Comparison of ENCODE assay signal across 14 cellular contexts in the genomic region with DNA sequence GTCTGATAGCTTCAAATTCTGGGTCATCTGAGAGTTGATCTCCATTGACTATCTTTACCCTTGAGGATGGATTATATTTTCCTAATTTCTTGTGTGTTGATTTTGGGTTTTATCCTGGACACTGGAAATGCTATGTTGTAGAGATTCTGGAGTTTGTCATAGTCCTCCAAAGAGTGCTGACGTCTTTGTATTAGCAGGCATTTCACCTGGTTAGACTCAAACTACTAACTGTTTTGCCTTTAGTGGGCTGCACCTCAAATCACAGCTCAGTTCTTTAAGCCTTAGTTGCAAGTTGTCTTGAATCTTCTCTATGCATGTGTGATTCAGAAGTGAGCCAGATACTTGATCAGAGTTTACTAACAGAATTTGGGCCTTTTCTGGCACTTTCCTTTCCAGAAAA.
DNase-seq lines count a peak whose midpoint lies in the region; ATAC-seq and TF ChIP-seq lines count a peak whose summit lies in the region.
"Had no signal": no experiment of that assay in that cellular context is flagged by ENCODE, and none has a peak within 500 bp of the region (broad histone marks: within the 10 kb centered on the region; RNA-seq: fewer than 3 reads in every experiment).

No MANE protein-coding gene starts in this region.

- H3K9ac ChIP-seq in OCI-LY3 (ENCODE audit: low read length) (no peak overlapping the region), stomach smooth muscle (ENCODE audit: low read length in 2 of 2) (no peak overlapping the region), neural progenitor cell (no peak overlapping the region)
- H3K9ac ChIP-seq: GM23248 had no signal

- peaks cover 4% of the 10 kb centered on the region for H3K36me3 Mint-ChIP-seq in dendritic cell treated with granulocyte-macrophage colony-stimulating factor and Interleukin-4, amounts not matched to agents 40 ng/mL and 50 ng/mL, for 4 days (ENCODE audit: low read depth)
- H3K36me3 Mint-ChIP-seq in neural progenitor cell: peaks cover 5% of the 10 kb centered on the region
- H3K36me3 Mint-ChIP-seq: CD4-positive, CD25-positive, alpha-beta regulatory T cell had no signal

- H3K27me3 ChIP-seq in OCI-LY3 (ENCODE audit: low read depth, low read length) (no peaks in the 10 kb centered on the region), neutrophil (no peaks in the 10 kb centered on the region), stomach smooth muscle (ENCODE audit: control insufficient read depth in 1 of 2, insufficient read depth in 2 of 2, low read length in 2 of 2) (no peaks in the 10 kb centered on the region), neural progenitor cell (no peaks in the 10 kb centered on the region), foreskin keratinocyte (no peaks in the 10 kb centered on the region)

- no peak for ATAC-seq in foreskin keratinocyte
- ATAC-seq: GM12878, HCT116, HepG2 had no signal

- no peaks in the 10 kb centered on the region for H3K9me3 Mint-ChIP-seq in dendritic cell treated with granulocyte-macrophage colony-stimulating factor and Interleukin-4, amounts not matched to agents 40 ng/mL and 50 ng/mL, for 4 days
- peaks cover 5% of the 10 kb centered on the region for H3K9me3 Mint-ChIP-seq in neural progenitor cell

- DNase-seq in neural progenitor cell (ENCODE audit: low spot score) (no peak), RPMI8226 (no peak), foreskin keratinocyte (no peak)
- DNase-seq: Calu3; CD4-positive, CD25-positive, alpha-beta regulatory T cell; DMS 273 treated with DMSO at 0.1 percent for 48 hours; GM23248 had no signal

- no peak overlapping the region for H3K4me3 Mint-ChIP-seq in dendritic cell treated with granulocyte-macrophage colony-stimulating factor and Interleukin-4, amounts not matched to agents 40 ng/mL and 50 ng/mL, for 4 days
- H3K4me3 Mint-ChIP-seq in neural progenitor cell: no peak overlapping the region

- H3K36me3 ChIP-seq in OCI-LY3 (replicated peaks; ENCODE audit: low read depth, low read length): no peaks in the 10 kb centered on the region
- H3K36me3 ChIP-seq in neutrophil: no peaks in the 10 kb centered on the region
- H3K36me3 ChIP-seq in stomach smooth muscle (ENCODE audit: control insufficient read depth in 2 of 2, insufficient read depth in 2 of 2, low read length in 2 of 2): no peaks in the 10 kb centered on the region
- H3K36me3 ChIP-seq in neural progenitor cell: no peaks in the 10 kb centered on the region

- TF ChIP-seq CTCF in OCI-LY3 (IDR thresholded peaks at IDR 0.05; ENCODE audit: low read depth, low read length) (no peak), neutrophil (IDR thresholded peaks at IDR 0.05) (no peak), neural progenitor cell (IDR thresholded peaks at IDR 0.05) (no peak), foreskin keratinocyte (conservative IDR thresholded peaks at IDR 0.05) (no peak)

- intact Hi-C loops in dendritic cell treated with granulocyte-macrophage colony-stimulating factor and Interleukin-4, amounts not matched to agents 40 ng/mL and 50 ng/mL, for 4 days (cut with micrococcal nuclease): no loop called here

- peaks cover 69% of the 10 kb centered on the region for H3K4me1 ChIP-seq in OCI-LY3 (ENCODE audit: low read length)
- H3K4me1 ChIP-seq in neutrophil (ENCODE audit: control insufficient read depth in 1 of 2, insufficient read depth in 1 of 2, low read depth in 1 of 2, low read length in 1 of 2): peaks cover 30 to 39% of the 10 kb centered on the region in 2 experiments
- H3K4me1 ChIP-seq in stomach smooth muscle (ENCODE audit: control insufficient read depth, insufficient read depth, low read length): peaks cover 58% of the 10 kb centered on the region
- H3K4me1 ChIP-seq in neural progenitor cell: peaks cover 38% of the 10 kb centered on the region
- H3K4me1 ChIP-seq in foreskin keratinocyte: no peaks in the 10 kb centered on the region

- H2AFZ ChIP-seq in OCI-LY3 (ENCODE audit: low read depth, low read length) (no peak overlapping the region), neural progenitor cell (replicated peaks) (no peak overlapping the region)
- H2AFZ ChIP-seq: GM23248 had no signal

- peak overlapping the region; percentile 92 for H3K27ac Mint-ChIP-seq in dendritic cell treated with granulocyte-macrophage colony-stimulating factor and Interleukin-4, amounts not matched to agents 40 ng/mL and 50 ng/mL, for 4 days
- no peak overlapping the region for H3K27ac Mint-ChIP-seq in neural progenitor cell

- H3K4me3 ChIP-seq in OCI-LY3 (ENCODE audit: low read length) (no peak overlapping the region), neutrophil (ENCODE audit: low read depth in 1 of 2, low read length in 1 of 2) (no peak overlapping the region), stomach smooth muscle (ENCODE audit: low read length in 2 of 2) (no peak overlapping the region), neural progenitor cell (no peak overlapping the region)
- H3K4me3 ChIP-seq: GM12878, GM23248 had no signal

- H3K4me1 Mint-ChIP-seq in dendritic cell treated with granulocyte-macrophage colony-stimulating factor and Interleukin-4, amounts not matched to agents 40 ng/mL and 50 ng/mL, for 4 days (ENCODE audit: low read depth): peaks cover 64% of the 10 kb centered on the region
- peaks cover 54% of the 10 kb centered on the region for H3K4me1 Mint-ChIP-seq in neural progenitor cell

- H3K27ac ChIP-seq in OCI-LY3 (ENCODE audit: low read length): peak overlapping the region; percentile 98
- H3K27ac ChIP-seq in neutrophil: peak overlapping the region; percentile 92
- H3K27ac ChIP-seq in stomach smooth muscle (ENCODE audit: low read length): peak overlapping the region; percentile 69
- H3K27ac ChIP-seq in neural progenitor cell: no peak overlapping the region
- no peak overlapping the region for H3K27ac ChIP-seq in foreskin keratinocyte
- H3K27ac ChIP-seq: GM23248 had no signal

- H4K20me1 ChIP-seq in OCI-LY3 (ENCODE audit: insufficient read depth, low read length) (no peaks in the 10 kb centered on the region), neural progenitor cell (ENCODE audit: low read depth) (no peaks in the 10 kb centered on the region)

- H3K27me3 Mint-ChIP-seq in dendritic cell treated with granulocyte-macrophage colony-stimulating factor and Interleukin-4, amounts not matched to agents 40 ng/mL and 50 ng/mL, for 4 days: no peaks in the 10 kb centered on the region
- H3K27me3 Mint-ChIP-seq in neural progenitor cell (ENCODE audit: insufficient read depth, low read depth): peaks cover 9% of the 10 kb centered on the region
- H3K27me3 Mint-ChIP-seq: CD4-positive, CD25-positive, alpha-beta regulatory T cell had no signal

- H3K4me2 ChIP-seq in OCI-LY3 (ENCODE audit: low read length) (no peak overlapping the region), neural progenitor cell (no peak overlapping the region)

- H3K9me3 ChIP-seq in OCI-LY3 (ENCODE audit: insufficient read depth, low read length): no peaks in the 10 kb centered on the region
- H3K9me3 ChIP-seq in neutrophil: no peaks in the 10 kb centered on the region
- H3K9me3 ChIP-seq in stomach smooth muscle (ENCODE audit: control insufficient read depth in 2 of 2, low read length in 2 of 2): no peaks in the 10 kb centered on the region
- no peaks in the 10 kb centered on the region for H3K9me3 ChIP-seq in neural progenitor cell (ENCODE audit: low read depth)

- H3F3A ChIP-seq in neural progenitor cell (ENCODE audit: low read depth): peaks cover 23% of the 10 kb centered on the region

- H3K79me2 ChIP-seq in OCI-LY3 (ENCODE audit: low read length) (no peaks in the 10 kb centered on the region), neural progenitor cell (ENCODE audit: low read depth) (no peaks in the 10 kb centered on the region)

Comparison
In these comparisons a context has a peak if more than half of its experiments do, and no peak if none do; other contexts are left out.
1. H3K27ac ChIP-seq: peak in OCI-LY3 (single experiment), neutrophil (single experiment) and stomach smooth muscle (single experiment); none in neural progenitor cell (single experiment) and foreskin keratinocyte (single experiment).